Comparison of ENCODE assay signal across 17 cellular contexts in genomic region chr12:16229676-16230075, GRCh38. TPM values are rescaled to one million over a fixed set of nuclear protein-coding genes. Genes with fewer than 3 reads are reported as not detected.
DNase-seq lines count a peak whose midpoint lies in the region; ATAC-seq and TF ChIP-seq lines count a peak whose summit lies in the region.
"Had no signal": no experiment of that assay in that cellular context is flagged by ENCODE, and none has a peak within 500 bp of the region (broad histone marks: within the 10 kb centered on the region; RNA-seq: fewer than 3 reads in every experiment).

No MANE protein-coding gene starts in this region.

- no peak overlapping the region for H3K4me3 Mint-ChIP-seq in naive thymus-derived CD4-positive, alpha-beta T cell
- H3K4me3 Mint-ChIP-seq: CD4-positive, CD25-positive, alpha-beta regulatory T cell had no signal

- ATAC-seq in naive thymus-derived CD4-positive, alpha-beta T cell: no peak
- ATAC-seq: HCT116 had no signal

- H3K4me3 ChIP-seq in A673 (ENCODE audit: low read depth, low read length, poor library complexity, severe bottlenecking) (no peak overlapping the region), SK-N-MC (no peak overlapping the region), fibroblast of mammary gland (ENCODE audit: control insufficient read depth, low read depth, low read length) (no peak overlapping the region), skeletal muscle cell (ENCODE audit: low read depth, low read length) (no peak overlapping the region)
- no peak overlapping the region for H3K4me3 ChIP-seq in naive thymus-derived CD4-positive, alpha-beta T cell (ENCODE audit: low read length)
- H3K4me3 ChIP-seq: BLaER1 treated with 17β-estradiol and CSF1 and Interleukin-3, amounts not matched to agents 10 nM and 100 nM had no signal

- peaks cover 0 to 24% (median 3%) of the 10 kb centered on the region in 11 donors for H3K9me3 Mint-ChIP-seq in naive thymus-derived CD4-positive, alpha-beta T cell

- CTCF ChIA-PET in A673 (lab: Charles Lee): no interaction called here
- CTCF ChIA-PET in naive thymus-derived CD4-positive, alpha-beta T cell (lab: Charles Lee): no interaction called here

- H3K4me1 Mint-ChIP-seq in naive thymus-derived CD4-positive, alpha-beta T cell: no peaks in the 10 kb centered on the region
- H3K4me1 Mint-ChIP-seq: CD4-positive, CD25-positive, alpha-beta regulatory T cell had no signal

- intact Hi-C loops in A673 (cut with micrococcal nuclease; ENCODE audit: unreplicated experiment): no loop called here
- intact Hi-C loops in naive thymus-derived CD4-positive, alpha-beta T cell (cut with micrococcal nuclease): no loop called here

- no peaks in the 10 kb centered on the region for H3K27me3 ChIP-seq in A673 (replicated peaks; ENCODE audit: insufficient read depth, low read depth, low read length, poor library complexity)
- no peaks in the 10 kb centered on the region for H3K27me3 ChIP-seq in naive thymus-derived CD4-positive, alpha-beta T cell (ENCODE audit: control insufficient read depth in 2 of 2, insufficient read depth in 2 of 2, low read length in 2 of 2)
- H3K27me3 ChIP-seq: BLaER1 treated with 17β-estradiol and CSF1 and Interleukin-3, amounts not matched to agents 10 nM and 100 nM had no signal

- peak overlapping the region; percentile 85 for H3K27ac ChIP-seq in A673 (ENCODE audit: low read depth, low read length, poor library complexity, severe bottlenecking)
- H3K27ac ChIP-seq in SK-N-MC: no peak overlapping the region
- no peak overlapping the region for H3K27ac ChIP-seq in naive thymus-derived CD4-positive, alpha-beta T cell (ENCODE audit: low read depth, low read length)
- H3K27ac ChIP-seq: BLaER1 treated with 17β-estradiol and CSF1 and Interleukin-3, amounts not matched to agents 10 nM and 100 nM had no signal

- H3K4me1 ChIP-seq in A673 (ENCODE audit: insufficient read depth, low read length, poor library complexity, severe bottlenecking): peaks cover 15% of the 10 kb centered on the region
- H3K4me1 ChIP-seq in naive thymus-derived CD4-positive, alpha-beta T cell (ENCODE audit: control insufficient read depth in 2 of 2, insufficient read depth in 2 of 2, low read length in 2 of 2): no peaks in the 10 kb centered on the region
- H3K4me1 ChIP-seq: BLaER1 treated with 17β-estradiol and CSF1 and Interleukin-3, amounts not matched to agents 10 nM and 100 nM had no signal

- no peak overlapping the region for H3K27ac Mint-ChIP-seq in naive thymus-derived CD4-positive, alpha-beta T cell
- H3K27ac Mint-ChIP-seq: CD4-positive, CD25-positive, alpha-beta regulatory T cell had no signal

- no TSS peak for BruUV-seq in A673 (replicated peaks; lab: Mats Ljungman, UMichigan)

- H3K36me3 ChIP-seq in A673 (ENCODE audit: insufficient read depth, low read length, poor library complexity, severe bottlenecking) (no peaks in the 10 kb centered on the region), SK-N-MC (ENCODE audit: insufficient read depth, low read length) (no peaks in the 10 kb centered on the region)
- no peaks in the 10 kb centered on the region for H3K36me3 ChIP-seq in naive thymus-derived CD4-positive, alpha-beta T cell (ENCODE audit: control insufficient read depth in 2 of 3, insufficient read depth in 3 of 3, low read length in 3 of 3)
- H3K36me3 ChIP-seq: BLaER1 treated with 17β-estradiol and CSF1 and Interleukin-3, amounts not matched to agents 10 nM and 100 nM had no signal

- H3K27me3 Mint-ChIP-seq in naive thymus-derived CD4-positive, alpha-beta T cell: no peaks in the 10 kb centered on the region
- H3K27me3 Mint-ChIP-seq: CD4-positive, CD25-positive, alpha-beta regulatory T cell had no signal

- POLR2A ChIA-PET in A673 (lab: Charles Lee; ENCODE audit: low non-redundant PET): no interaction called here
- POLR2A ChIA-PET in naive thymus-derived CD4-positive, alpha-beta T cell (lab: Charles Lee): no interaction called here

- H3K36me3 Mint-ChIP-seq in naive thymus-derived CD4-positive, alpha-beta T cell: peaks cover 0 to 6% (median 0%) of the 10 kb centered on the region in 5 donors
- H3K36me3 Mint-ChIP-seq: CD4-positive, CD25-positive, alpha-beta regulatory T cell had no signal

- peak; percentile 91 for DNase-seq in A673 (ENCODE audit: low spot score)
- DNase-seq in SK-N-MC (ENCODE audit: low read depth, low spot score): peak; percentile 32
- peak; percentile 18 for DNase-seq in fibroblast of mammary gland (ENCODE audit: low read depth)
- DNase-seq in skeletal muscle cell (ENCODE audit: low read depth): peak; percentile 62
- DNase-seq in activated CD8-positive, alpha-beta memory T cell treated with anti-CD3 and anti-CD28 coated beads for 24 hours: no peak
- DNase-seq in ecto neural progenitor cell (ENCODE audit: low spot score): no peak
- DNase-seq in naive thymus-derived CD4-positive, alpha-beta T cell: no peak
- DNase-seq: 8988T; ACHN; Calu3; CD4-positive, CD25-positive, alpha-beta regulatory T cell; DMS 273 treated with DMSO at 0.1 percent for 48 hours; IMR-90 had no signal

- no peak overlapping the region for H3K9ac ChIP-seq in SK-N-MC (ENCODE audit: insufficient read length)
- H3K9ac ChIP-seq: BLaER1 treated with 17β-estradiol and CSF1 and Interleukin-3, amounts not matched to agents 10 nM and 100 nM had no signal

- peaks cover 15% of the 10 kb centered on the region for H3K9me3 ChIP-seq in A673 (ENCODE audit: low read depth, low read length, poor library complexity, severe bottlenecking)
- no peaks in the 10 kb centered on the region for H3K9me3 ChIP-seq in SK-N-MC (ENCODE audit: low read depth, low read length)
- H3K9me3 ChIP-seq in naive thymus-derived CD4-positive, alpha-beta T cell (ENCODE audit: control insufficient read depth in 2 of 3, low read length in 3 of 3): no peaks in the 10 kb centered on the region

- TF ChIP-seq CTCF in A673 (conservative IDR thresholded peaks at IDR 0.05; ENCODE audit: low read depth, low read length) (no peak), fibroblast of mammary gland (conservative IDR thresholded peaks at IDR 0.05; ENCODE audit: control insufficient read depth, insufficient read depth, low read depth, low read length) (no peak)

RNA-seq across cellular contexts. Expression of gene SLC15A5, which starts 47.8 kb away (rescaled TPM):
- total RNA-seq in A673 (2021): not detected in 2 replicates
- total RNA-seq in naive thymus-derived CD4-positive, alpha-beta T cell: not detected
- polyA plus RNA-seq in naive thymus-derived CD4-positive, alpha-beta T cell: not detected
- total RNA-seq: Calu3; CD4-positive, CD25-positive, alpha-beta regulatory T cell; Daoy; HT-29; IMR-90 had no signal
- polyA plus RNA-seq: CD4-positive, CD25-positive, alpha-beta regulatory T cell; IMR-90 had no signal

Comparison
In these comparisons a context has a peak if more than half of its experiments do, and no peak if none do; other contexts are left out.
1. DNase-seq: peak in A673 (single experiment), SK-N-MC (single experiment), fibroblast of mammary gland (single experiment) and skeletal muscle cell (single experiment); none in activated CD8-positive, alpha-beta memory T cell treated with anti-CD3 and anti-CD28 coated beads for 24 hours (single experiment), ecto neural progenitor cell (single experiment) and naive thymus-derived CD4-positive, alpha-beta T cell (0 of 9).